21 cellular contexts compared by ENCODE assay signal in the genomic region with DNA sequence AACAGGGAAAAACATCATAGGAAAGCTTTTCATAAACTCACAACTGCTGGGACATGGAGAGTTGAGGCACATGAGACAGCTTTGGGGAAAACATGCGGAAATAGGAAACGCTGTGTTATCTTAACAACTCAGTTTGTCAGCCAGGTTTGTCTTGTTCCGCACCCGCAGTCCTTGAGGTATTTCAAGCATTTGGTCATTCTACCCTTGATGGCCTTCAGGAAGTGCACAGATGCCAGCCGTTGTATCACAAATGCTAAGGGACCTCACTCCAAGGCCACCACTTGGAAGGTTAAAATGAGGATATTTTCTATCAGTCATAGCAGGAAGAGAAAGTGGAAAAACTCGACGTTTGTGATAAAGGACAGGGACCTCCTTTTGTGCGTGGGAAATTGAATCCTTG.
A peak's percentile ranks its signal among the peaks of the same experiment; 100 is the strongest.
DNase-seq lines count a peak whose midpoint lies in the region; ATAC-seq and TF ChIP-seq lines count a peak whose summit lies in the region.
"Had no signal": no experiment of that assay in that cellular context is flagged by ENCODE, and none has a peak within 500 bp of the region (broad histone marks: within the 10 kb centered on the region; RNA-seq: fewer than 3 reads in every experiment).

No MANE protein-coding gene starts in this region.

- POLR2A ChIA-PET in PC-9 (lab: Charles Lee; ENCODE audit: unreplicated experiment) = interaction anchor here (0.5 to 1.2 kb wide), 7 partner anchors 55 to 188 kb away, joined by 3 to 11 read pairs (median 4); no protein-coding TSS in a partner anchor

- peak; percentile 44 to 86 for DNase-seq in PC-9
- DNase-seq in body of pancreas = peak in 3 of 4 donors; percentile 25 to 40 (median 28)
- DNase-seq in lung (ENCODE audit: low spot score) = no peak
- no peak for DNase-seq in type B pancreatic cell (ENCODE audit: extremely low spot score, unreplicated experiment)
- no peak for DNase-seq in foreskin keratinocyte
- no peak for DNase-seq in G401 (ENCODE audit: low spot score)
- no peak for DNase-seq in uterus
- DNase-seq: activated CD4-positive, alpha-beta T cell treated with anti-CD3 and anti-CD28 coated beads for 48 hours; activated gamma-delta T cell treated with Interleukin-2 at 50 U/mL for 16 hours; activated naive CD8-positive, alpha-beta T cell treated with anti-CD3 and anti-CD28 coated beads, Interleukin-2, amount 50 U/mL, for 24 hours; activated T-cell treated with anti-CD3 and anti-CD28 coated beads, Interleukin-2, amount 50 U/mL, for 4 hours; cerebellar nuclear complex; COR-L47; DMS79 treated with DMSO at 0.1 percent for 48 hours; Kasumi-1; MV-4-11; stimulated activated CD8-positive, alpha-beta memory T cell treated with anti-CD3 and anti-CD28 coated beads, Interleukin-4, amount 100 ng/mL, for 48 hours; stimulated activated naive CD8-positive, alpha-beta T cell treated with anti-CD3 and anti-CD28 coated beads, Interleukin-15, amount 100 ng/mL, for 72 hours; T-helper 2 cell had no signal

- TF ChIP-seq POLR2A in body of pancreas (IDR thresholded peaks at IDR 0.05) (no peak), uterus (IDR thresholded peaks at IDR 0.05) (no peak)

- no peak overlapping the region for H2AFZ ChIP-seq in PC-9

- 20 to 21% methylated on average over 8 of the region's 8 CpGs for WGBS in body of pancreas, 2 donors
- 50 to 76% methylated on average over 8 of the region's 8 CpGs for WGBS in lung, 2 donors

- peaks cover 35% of the 10 kb centered on the region; the same call in 1 of the 2 replicates for H3F3A ChIP-seq in PC-9 (ENCODE audit: insufficient read depth, low read depth)

- H3K27ac Mint-ChIP-seq in type B pancreatic cell = peak overlapping the region; percentile 46
- H3K27ac Mint-ChIP-seq: activated naive CD8-positive, alpha-beta T cell treated with anti-CD3 and anti-CD28 coated beads, Interleukin-2, amount 50 U/mL, for 24 hours; stimulated activated naive CD8-positive, alpha-beta T cell treated with anti-CD3 and anti-CD28 coated beads, Interleukin-15, amount 100 ng/mL, for 72 hours had no signal

- no peaks in the 10 kb centered on the region for H3K9me2 ChIP-seq in PC-9 (ENCODE audit: insufficient read depth)

- H3K36me3 ChIP-seq in PC-9 (ENCODE audit: low read depth) (peaks cover 3% of the 10 kb centered on the region; the same call in 1 of the 2 replicates), body of pancreas (replicated peaks in 1 of 2; ENCODE audit: insufficient read depth in 1 of 2, low read depth in 2 of 2) (no peaks in the 10 kb centered on the region), lung (ENCODE audit: control insufficient read depth in 2 of 2, insufficient read depth in 2 of 2, low read length in 2 of 2) (no peaks in the 10 kb centered on the region), uterus (no peaks in the 10 kb centered on the region)

- H3K79me2 ChIP-seq in PC-9 (ENCODE audit: low read depth) = peaks cover 94% of the 10 kb centered on the region

- CTCF ChIA-PET in PC-9 (lab: Charles Lee) = interaction anchor here (0.7 to 2.2 kb wide), 3 partner anchors 43 to 80 kb away, joined by 3 to 8 read pairs (median 4); no protein-coding TSS in a partner anchor

- no peaks in the 10 kb centered on the region for H3K9me3 Mint-ChIP-seq in type B pancreatic cell
- H3K9me3 Mint-ChIP-seq: activated naive CD8-positive, alpha-beta T cell treated with anti-CD3 and anti-CD28 coated beads, Interleukin-2, amount 50 U/mL, for 24 hours; activated T-cell treated with anti-CD3 and anti-CD28 coated beads, Interleukin-2, amount 50 U/mL, for 4 hours; stimulated activated naive CD8-positive, alpha-beta T cell treated with anti-CD3 and anti-CD28 coated beads, Interleukin-15, amount 100 ng/mL, for 72 hours had no signal

- intact Hi-C loops in PC-9 (cut with micrococcal nuclease; ENCODE audit: unreplicated experiment) (loop anchor here (1.0 to 5.0 kb wide), 6 partner anchors 36 to 240 kb away; no protein-coding TSS in a partner anchor), body of pancreas (cut with DNase I) (no loop called here), uterus (cut with DNase I; ENCODE audit: low total_unique reads) (no loop called here)

- H3K9me3 ChIP-seq in PC-9 (ENCODE audit: insufficient read depth, low read depth) (no peaks in the 10 kb centered on the region), body of pancreas (no peaks in the 10 kb centered on the region), lung (ENCODE audit: control insufficient read depth in 2 of 2, insufficient read depth in 1 of 2, low read length in 1 of 2) (no peaks in the 10 kb centered on the region), uterus (no peaks in the 10 kb centered on the region)
- H3K9me3 ChIP-seq: BLaER1 treated with 17β-estradiol and CSF1 and Interleukin-3, amounts not matched to agents 10 nM and 100 nM had no signal

- no peaks in the 10 kb centered on the region for H3K36me3 Mint-ChIP-seq in type B pancreatic cell

- no peak overlapping the region for H3K4me2 ChIP-seq in PC-9

- H3K27me3 ChIP-seq in PC-9 (ENCODE audit: insufficient read depth, low read depth) (no peaks in the 10 kb centered on the region), body of pancreas (no peaks in the 10 kb centered on the region), lung (ENCODE audit: control insufficient read depth, insufficient read depth) (no peaks in the 10 kb centered on the region), foreskin keratinocyte (no peaks in the 10 kb centered on the region), uterus (no peaks in the 10 kb centered on the region)
- H3K27me3 ChIP-seq: BLaER1 treated with 17β-estradiol and CSF1 and Interleukin-3, amounts not matched to agents 10 nM and 100 nM had no signal

- ATAC-seq in body of pancreas (peak; percentile 87), lung (ENCODE audit: insufficient read depth, low FRiP score) (peak; percentile 76), foreskin keratinocyte (no peak)
- ATAC-seq: activated naive CD8-positive, alpha-beta T cell treated with anti-CD3 and anti-CD28 coated beads, Interleukin-2, amount 50 U/mL, for 24 hours; activated T-cell treated with anti-CD3 and anti-CD28 coated beads, Interleukin-2, amount 50 U/mL, for 4 hours; SK-N-SH treated with all-trans-retinoic acid at 6 μM for 48 hours; stimulated activated naive CD8-positive, alpha-beta T cell treated with anti-CD3 and anti-CD28 coated beads, Interleukin-15, amount 100 ng/mL, for 72 hours had no signal

- H3K27me3 Mint-ChIP-seq in type B pancreatic cell = no peaks in the 10 kb centered on the region

- H3K4me3 ChIP-seq in PC-9 (no peak overlapping the region), body of pancreas (no peak overlapping the region), lung (no peak overlapping the region), uterus (no peak overlapping the region)
- H3K4me3 ChIP-seq: BLaER1 treated with 17β-estradiol and CSF1 and Interleukin-3, amounts not matched to agents 10 nM and 100 nM had no signal

- no TSS peak for BruUV-seq in PC-9 (replicated peaks; lab: Mats Ljungman, UMichigan)

- TF ChIP-seq CTCF in PC-9 (conservative IDR thresholded peaks at IDR 0.05) (no peak), body of pancreas (IDR thresholded peaks at IDR 0.05) (no peak), lung (IDR thresholded peaks at IDR 0.05; ENCODE audit: control extremely low read depth, extremely low read depth) (no peak), type B pancreatic cell (conservative IDR thresholded peaks at IDR 0.05) (no peak), foreskin keratinocyte (conservative IDR thresholded peaks at IDR 0.05) (no peak), uterus (IDR thresholded peaks at IDR 0.05) (no peak)

- no peak overlapping the region for H3K4me3 Mint-ChIP-seq in type B pancreatic cell
- H3K4me3 Mint-ChIP-seq: activated naive CD8-positive, alpha-beta T cell treated with anti-CD3 and anti-CD28 coated beads, Interleukin-2, amount 50 U/mL, for 24 hours; activated T-cell treated with anti-CD3 and anti-CD28 coated beads, Interleukin-2, amount 50 U/mL, for 4 hours; stimulated activated naive CD8-positive, alpha-beta T cell treated with anti-CD3 and anti-CD28 coated beads, Interleukin-15, amount 100 ng/mL, for 72 hours had no signal

- H4K20me1 ChIP-seq in PC-9 (ENCODE audit: insufficient read depth) = peaks cover 12% of the 10 kb centered on the region

- H3K27ac ChIP-seq in PC-9 (peak overlapping the region; percentile 44), body of pancreas (peak overlapping the region in 2 of 4 donors; percentile 62 to 66), lung (ENCODE audit: low read depth in 1 of 2, low read length in 1 of 2) (peak overlapping the region in 1 of 2 donors; percentile 76), foreskin keratinocyte (no peak overlapping the region), uterus (no peak overlapping the region)

- in situ Hi-C loops in G401 (cut with HindIII; ENCODE audit: low sequenced_read_pairs) = no loop called here

- peaks cover 24% of the 10 kb centered on the region for H3K4me1 ChIP-seq in PC-9 (replicated peaks; ENCODE audit: insufficient read depth)
- peaks cover 35% of the 10 kb centered on the region for H3K4me1 ChIP-seq in body of pancreas
- peaks cover 22 to 39% of the 10 kb centered on the region in 2 donors for H3K4me1 ChIP-seq in lung (ENCODE audit: control insufficient read depth in 2 of 2, insufficient read depth in 2 of 2, low read length in 2 of 2)
- H3K4me1 ChIP-seq in foreskin keratinocyte = peaks cover 18% of the 10 kb centered on the region
- no peaks in the 10 kb centered on the region for H3K4me1 ChIP-seq in uterus

- H3K4me1 Mint-ChIP-seq in type B pancreatic cell (ENCODE audit: unreplicated experiment) = peaks cover 45% of the 10 kb centered on the region

Comparison
In these comparisons a context has a peak if more than half of its experiments do, and no peak if none do; other contexts are left out.
1. DNase-seq: peak in PC-9 (2 of 2) and body of pancreas (3 of 4); none in lung (single experiment), type B pancreatic cell (single experiment), foreskin keratinocyte (0 of 2), G401 (single experiment) and uterus (0 of 2).